ENCODE assay signal across 9 cellular contexts in genomic region chr1:172343246-172344099, GRCh38.
DNase-seq lines count a peak whose midpoint lies in the region; ATAC-seq and TF ChIP-seq lines count a peak whose summit lies in the region.
"Had no signal": no experiment of that assay in that cellular context is flagged by ENCODE, and none has a peak within 500 bp of the region (broad histone marks: within the 10 kb centered on the region; RNA-seq: fewer than 3 reads in every experiment).

No MANE protein-coding gene starts in this region.

- peak; percentile 52 for DNase-seq in NCI-H226
- peak; percentile 80 for DNase-seq in dermis blood vessel endothelial cell
- peak; percentile 59 for DNase-seq in pulmonary artery endothelial cell (ENCODE audit: low read depth, low spot score)
- no peak for DNase-seq in glutamatergic neuron
- DNase-seq in DMS153 (lab: John Stamatoyannopoulos, UW), result no peak
- DNase-seq in NCI-H2171 (lab: John Stamatoyannopoulos, UW), result no peak
- no peak for DNase-seq in GM20000 (ENCODE audit: low spot score)

- no peaks in the 10 kb centered on the region for H3K4me1 Mint-ChIP-seq in glutamatergic neuron (ENCODE audit: low read depth, unreplicated experiment)

- peaks cover 1% of the 10 kb centered on the region for H3K27me3 Mint-ChIP-seq in glutamatergic neuron (ENCODE audit: unreplicated experiment)

- TF ChIP-seq CTCF in glutamatergic neuron (IDR thresholded peaks at IDR 0.05; ENCODE audit: partially characterized antibody, unreplicated experiment) (no peak), GM20000 (IDR thresholded peaks at IDR 0.05; ENCODE audit: extremely low read depth, missing control alignments) (no peak)

- no peak overlapping the region for H3K4me3 Mint-ChIP-seq in glutamatergic neuron (ENCODE audit: unreplicated experiment)
- H3K4me3 Mint-ChIP-seq: T-helper 1 cell treated with Interleukin-12 subunit alpha and Interleukin-12 subunit beta and Interleukin-4 antibody, amounts not matched to agents 30 μg/mL and 1 μg/mL, for 36 hours had no signal

- ATAC-seq in GM18517 (IDR thresholded peaks at IDR 0.05; ENCODE audit: unreplicated experiment), result peak; percentile 15

- H3K36me3 Mint-ChIP-seq in glutamatergic neuron (ENCODE audit: unreplicated experiment), result peaks cover 7% of the 10 kb centered on the region

- peaks cover 2% of the 10 kb centered on the region for H3K9me3 Mint-ChIP-seq in glutamatergic neuron (ENCODE audit: unreplicated experiment)

- no peak overlapping the region for H3K27ac Mint-ChIP-seq in glutamatergic neuron (ENCODE audit: unreplicated experiment)
- H3K27ac Mint-ChIP-seq: T-helper 1 cell treated with Interleukin-12 subunit alpha and Interleukin-12 subunit beta and Interleukin-4 antibody, amounts not matched to agents 30 μg/mL and 1 μg/mL, for 36 hours had no signal

Comparison
In these comparisons a context has a peak if more than half of its experiments do, and no peak if none do; other contexts are left out.
1. DNase-seq: peak in NCI-H226 (single experiment), dermis blood vessel endothelial cell (single experiment) and pulmonary artery endothelial cell (single experiment); none in glutamatergic neuron (single experiment), DMS153 (single experiment), NCI-H2171 (single experiment) and GM20000 (single experiment).